ENCODE assay signal across 8 cellular contexts in the genomic region with DNA sequence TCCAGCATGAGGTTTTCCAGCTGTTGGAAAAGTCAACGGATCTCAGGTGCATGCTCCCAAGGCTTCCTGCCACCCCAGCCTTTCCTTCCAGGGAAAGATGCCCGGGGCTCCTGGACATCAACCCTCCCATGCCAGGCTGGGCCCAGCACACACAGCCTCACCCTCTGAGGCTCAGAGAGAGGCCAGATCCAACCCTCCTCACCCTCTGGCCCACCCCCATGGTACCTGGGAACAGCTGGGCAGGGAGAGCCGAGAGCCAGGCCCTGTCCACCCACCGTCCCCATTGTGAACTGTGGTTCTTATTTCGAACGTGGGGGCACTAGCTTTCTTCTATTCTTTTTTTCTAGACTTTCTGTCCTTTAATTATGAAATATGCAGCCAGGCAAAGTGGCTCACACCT. TPM values are rescaled to one million over a fixed set of nuclear protein-coding genes. Genes with fewer than 3 reads are reported as not detected.
"Had no signal": no experiment of that assay in that cellular context is flagged by ENCODE, and none has a peak within 500 bp of the region (broad histone marks: within the 10 kb centered on the region; RNA-seq: fewer than 3 reads in every experiment).

No MANE protein-coding gene starts in this region.

- H3K9me3 Mint-ChIP-seq: GM23338 had no signal

- FAIRE-seq: HTR-8/SVneo, K562 had no signal

- H3K9me3 ChIP-seq: HAP-1 had no signal

- H3K4me3 ChIP-seq: GM23338, HAP-1, K562 had no signal

- H3K4me2 ChIP-seq: GM23338 had no signal

- ATAC-seq: HCT116 had no signal

- H3K4me1 ChIP-seq: HAP-1 had no signal

- H3K4me3 Mint-ChIP-seq: GM23338 had no signal

- DNase-seq: IMR-90 had no signal

- H2AFZ ChIP-seq: GM23338 had no signal

- H3K27ac Mint-ChIP-seq: GM23338 had no signal

RNA-seq across cellular contexts. Expression of a gene that starts 9.9 kb away (rescaled TPM):
- total RNA-seq: H4, K562 had no signal

RNA-seq across cellular contexts. Expression of a gene that starts 18.2 kb away (rescaled TPM):
- total RNA-seq: H4, H7, IMR-90, K562 had no signal
- polyA plus RNA-seq: IMR-90 had no signal
